8 cellular contexts compared by ENCODE assay signal in genomic region chr15:57541805-57542504, GRCh38. TPM values are rescaled to one million over a fixed set of nuclear protein-coding genes. Genes with fewer than 3 reads are reported as not detected.
DNase-seq lines count a peak whose midpoint lies in the region; ATAC-seq and TF ChIP-seq lines count a peak whose summit lies in the region.

No MANE protein-coding gene starts in this region.

- H3K4me1 ChIP-seq in HEK293 (ENCODE audit: control insufficient read depth, insufficient read depth, low read length) = peaks cover 2% of the 10 kb centered on the region; the same call in 1 of the 2 replicates

- H3K9me3 Mint-ChIP-seq in Calu3 (ENCODE audit: low read depth, unreplicated experiment) = no peaks in the 10 kb centered on the region

- H3K27ac Mint-ChIP-seq in Calu3 (ENCODE audit: unreplicated experiment) = no peak overlapping the region

- BruUV-seq in Calu3 (replicated peaks; lab: Mats Ljungman, UMichigan) = no TSS peak

- peaks cover 37% of the 10 kb centered on the region for H3K27me3 Mint-ChIP-seq in Calu3 (ENCODE audit: unreplicated experiment)

- POLR2A ChIA-PET in HEK293 (lab: Yijun Ruan, JAX) = no interaction called here

- intact Hi-C loops in Calu3 (cut with micrococcal nuclease; ENCODE audit: unreplicated experiment) = loop anchor here (1.0 kb wide), 1 partner anchor 202 kb away; no protein-coding TSS in a partner anchor

- H3K9me3 ChIP-seq in HEK293 (ENCODE audit: control insufficient read depth, insufficient read depth, low read depth, low read length) = no peaks in the 10 kb centered on the region

- H3K4me3 Mint-ChIP-seq in Calu3 (ENCODE audit: low read depth, unreplicated experiment) = no peak overlapping the region

- no peaks in the 10 kb centered on the region for H3K36me3 ChIP-seq in HEK293 (ENCODE audit: control insufficient read depth in 2 of 2, insufficient read depth in 1 of 2, low read length in 2 of 2)

- H3K36me3 Mint-ChIP-seq in Calu3 (ENCODE audit: insufficient read depth, unreplicated experiment) = no peaks in the 10 kb centered on the region

- ATAC-seq in HG03159 (IDR thresholded peaks at IDR 0.05; ENCODE audit: unreplicated experiment) = no peak

- CTCF ChIA-PET in Calu3 (lab: Charles Lee) (interaction anchor here (0.5 to 2.0 kb wide), 14 partner anchors 10 to 396 kb away, joined by 3 to 31 read pairs (median 5); no protein-coding TSS in a partner anchor), HEK293 (lab: Yijun Ruan, JAX) (interaction anchor here (0.5 to 2.5 kb wide), 23 partner anchors 8 to 808 kb away, joined by 3 to 25 read pairs (median 4); no protein-coding TSS in a partner anchor)

- no peaks in the 10 kb centered on the region for H3K4me1 Mint-ChIP-seq in Calu3 (ENCODE audit: low read depth, unreplicated experiment)

- DNase-seq in Calu3 = peak; percentile 82
- peak; percentile 56 for DNase-seq in OCI-M1 (lab: John Stamatoyannopoulos, UW)
- peak; percentile 87 to 88 for DNase-seq in cardiac fibroblast (ENCODE audit: low read depth in 2 of 2)
- DNase-seq in left kidney (ENCODE audit: low read depth, low spot score) = peak; percentile 87
- DNase-seq in superior temporal gyrus (ENCODE audit: extremely low spot score) = peak; percentile 82
- no peak for DNase-seq in activated gamma-delta T cell (lab: John Stamatoyannopoulos, UW)

- TF ChIP-seq CTCF in Calu3 (IDR thresholded peaks at IDR 0.05; ENCODE audit: unreplicated experiment) (peak; percentile 79), HEK293 (tag by site-specific recombination; IDR thresholded peaks at IDR 0.05) (peak; percentile 14; the same call in 1 of the 2 replicates), cardiac fibroblast (IDR thresholded peaks at IDR 0.05; ENCODE audit: low read depth, low read length) (peak; percentile 93)

- no peak overlapping the region for H3K4me3 ChIP-seq in HEK293 (ENCODE audit: low read depth, low read length)
- no peak overlapping the region for H3K4me3 ChIP-seq in cardiac fibroblast (replicated peaks in 1 of 2; ENCODE audit: low read depth in 2 of 2, low read length in 2 of 2)

- no peak overlapping the region for H3K27ac ChIP-seq in HEK293 (ENCODE audit: extremely low read depth, low read depth, low read length)

TF ChIP-seq in HEK293, 187 proteins besides CTCF, POLR2A, EP300 and RAD21:
- TF ChIP-seq ZNF18 (tag by site-specific recombination; IDR thresholded peaks at IDR 0.05) = no peak
- no peak for TF ChIP-seq ZSCAN23 (tag by site-specific recombination; IDR thresholded peaks at IDR 0.05)
- no peak for TF ChIP-seq ZNF510 (tag by site-specific recombination; IDR thresholded peaks at IDR 0.05; ENCODE audit: insufficient replicate concordance)
- peak; percentile 38 for TF ChIP-seq ZNF654 (tag by site-specific recombination; IDR thresholded peaks at IDR 0.05; ENCODE audit: low read depth)
- no peak for TF ChIP-seq SETDB1 (IDR thresholded peaks at IDR 0.05; ENCODE audit: insufficient read length, low read length)
- TF ChIP-seq ZFP41 (tag by site-specific recombination; IDR thresholded peaks at IDR 0.05; ENCODE audit: borderline replicate concordance) = no peak
TF ChIP-seq in HEK293: peak in this region for 1.

RNA-seq across cellular contexts. Expression of gene MYZAP, which starts 49.7 kb away (rescaled TPM):
- total RNA-seq in Calu3 (2022) = 5.1 and 6.9 TPM in 2 replicates

Comparison
In these comparisons a context has a peak if more than half of its experiments do, and no peak if none do; other contexts are left out.
1. CTCF ChIP-seq: peak in every context shown above with its lines; median percentile 93 in cardiac fibroblast; 79 in Calu3; 14 in HEK293.